In genomic region chr19:46659151-46660007, GRCh38 we compare ENCODE assay signal across 8 cellular contexts. TPM values are rescaled to one million over a fixed set of nuclear protein-coding genes. Genes with fewer than 3 reads are reported as not detected.
DNase-seq lines count a peak whose midpoint lies in the region; ATAC-seq and TF ChIP-seq lines count a peak whose summit lies in the region.

No MANE protein-coding gene starts in this region.

- no peak for TF ChIP-seq CTCF in left ventricle myocardium inferior (IDR thresholded peaks at IDR 0.05; ENCODE audit: borderline replicate concordance)

- H3K27me3 Mint-ChIP-seq in activated T-helper 1 cell treated with anti-CD3 and anti-CD28 coated beads, Interleukin-12 subunit alpha, Interleukin-12 subunit beta, Interleukin-2, Interleukin-4 antibody, amounts not matched to agents 30 ng/mL and 10 ng/mL and 1 ng/mL, durations not matched to agents 14 hours and 24 hours and 36 hours (ENCODE audit: insufficient read depth), result peaks cover 43% of the 10 kb centered on the region
- H3K27me3 Mint-ChIP-seq in stimulated activated memory B cell treated with anti-CD40 and anti-IgM and Interleukin-4, amounts not matched to agents 10 μg/mL and 1 μg/mL and 100 μg/mL, for 72 hours, result peaks cover 61% of the 10 kb centered on the region

- H3K36me3 ChIP-seq in left ventricle myocardium inferior, result no peaks in the 10 kb centered on the region
- H3K36me3 ChIP-seq in iPS-15b (ENCODE audit: control insufficient read depth, insufficient read depth, low read length), result no peaks in the 10 kb centered on the region

- H3K9me3 ChIP-seq in left ventricle myocardium inferior (replicated peaks) (no peaks in the 10 kb centered on the region), iPS-15b (ENCODE audit: control insufficient read depth, insufficient read depth, low read length) (no peaks in the 10 kb centered on the region)

- peaks cover 25% of the 10 kb centered on the region for H3K27me3 ChIP-seq in left ventricle myocardium inferior (ENCODE audit: low read depth)
- H3K27me3 ChIP-seq in iPS-15b (ENCODE audit: control insufficient read depth, insufficient read depth, low read length), result no peaks in the 10 kb centered on the region

- intact Hi-C loops in left ventricle myocardium inferior (cut with micrococcal nuclease), result no loop called here
- intact Hi-C loops in Right ventricle myocardium superior (cut with DNase I), result loop anchor here (2.0 to 10.0 kb wide), 2 partner anchors 45 to 125 kb away; no protein-coding TSS in a partner anchor
- intact Hi-C loops in activated T-helper 1 cell treated with anti-CD3 and anti-CD28 coated beads, Interleukin-12 subunit alpha, Interleukin-12 subunit beta, Interleukin-2, Interleukin-4 antibody, amounts not matched to agents 30 ng/mL and 10 ng/mL and 1 ng/mL, durations not matched to agents 14 hours and 24 hours and 36 hours (cut with micrococcal nuclease), result loop anchor here (2.0 kb wide), 2 partner anchors 57 to 597 kb away; partner anchors contain the start of genes CCDC9 and PRKD2

- H3K27ac ChIP-seq in left ventricle myocardium inferior (replicated peaks), result peak overlapping the region; percentile 82

- H3K4me3 ChIP-seq in left ventricle myocardium inferior, result peak overlapping the region; percentile 81
- H3K4me3 ChIP-seq in iPS-15b (ENCODE audit: low read depth, low read length), result peak overlapping the region; percentile 67

- no peak for ATAC-seq in Right ventricle myocardium superior (ENCODE audit: poor library complexity)
- ATAC-seq in stimulated activated memory B cell treated with anti-CD40 and anti-IgM and Interleukin-4, amounts not matched to agents 10 μg/mL and 1 μg/mL and 100 μg/mL, for 72 hours, result no peak
- no peak for ATAC-seq in GM19351 (IDR thresholded peaks at IDR 0.05; ENCODE audit: unreplicated experiment)

- peaks cover 19% of the 10 kb centered on the region for H3K4me1 Mint-ChIP-seq in activated T-helper 1 cell treated with anti-CD3 and anti-CD28 coated beads, Interleukin-12 subunit alpha, Interleukin-12 subunit beta, Interleukin-2, Interleukin-4 antibody, amounts not matched to agents 30 ng/mL and 10 ng/mL and 1 ng/mL, durations not matched to agents 14 hours and 24 hours and 36 hours (ENCODE audit: low read depth)
- peaks cover 29% of the 10 kb centered on the region for H3K4me1 Mint-ChIP-seq in stimulated activated memory B cell treated with anti-CD40 and anti-IgM and Interleukin-4, amounts not matched to agents 10 μg/mL and 1 μg/mL and 100 μg/mL, for 72 hours

- peak overlapping the region; percentile 83 for H3K4me3 Mint-ChIP-seq in activated T-helper 1 cell treated with anti-CD3 and anti-CD28 coated beads, Interleukin-12 subunit alpha, Interleukin-12 subunit beta, Interleukin-2, Interleukin-4 antibody, amounts not matched to agents 30 ng/mL and 10 ng/mL and 1 ng/mL, durations not matched to agents 14 hours and 24 hours and 36 hours
- peak overlapping the region; percentile 72 for H3K4me3 Mint-ChIP-seq in stimulated activated memory B cell treated with anti-CD40 and anti-IgM and Interleukin-4, amounts not matched to agents 10 μg/mL and 1 μg/mL and 100 μg/mL, for 72 hours

- no peak overlapping the region for H3K9ac ChIP-seq in iPS-15b (ENCODE audit: low read depth, low read length)

- peak overlapping the region; percentile 41 for H3K27ac Mint-ChIP-seq in activated T-helper 1 cell treated with anti-CD3 and anti-CD28 coated beads, Interleukin-12 subunit alpha, Interleukin-12 subunit beta, Interleukin-2, Interleukin-4 antibody, amounts not matched to agents 30 ng/mL and 10 ng/mL and 1 ng/mL, durations not matched to agents 14 hours and 24 hours and 36 hours
- H3K27ac Mint-ChIP-seq in stimulated activated memory B cell treated with anti-CD40 and anti-IgM and Interleukin-4, amounts not matched to agents 10 μg/mL and 1 μg/mL and 100 μg/mL, for 72 hours, result peak overlapping the region; percentile 8

- no peak for DNase-seq in left ventricle myocardium inferior
- no peak for DNase-seq in Right ventricle myocardium superior
- no peak for DNase-seq in activated T-helper 1 cell treated with anti-CD3 and anti-CD28 coated beads, Interleukin-12 subunit alpha, Interleukin-12 subunit beta, Interleukin-2, Interleukin-4 antibody, amounts not matched to agents 30 ng/mL and 10 ng/mL and 1 ng/mL, durations not matched to agents 14 hours and 24 hours and 36 hours (ENCODE audit: low spot score)
- DNase-seq in NCI-H345 treated with DMSO at 0.1 percent for 48 hours (lab: John Stamatoyannopoulos, UW; ENCODE audit: unreplicated experiment), result no peak
- no peak for DNase-seq in RKO (ENCODE audit: low spot score)

- peaks cover 34% of the 10 kb centered on the region for H3K4me1 ChIP-seq in left ventricle myocardium inferior
- H3K4me1 ChIP-seq in iPS-15b (ENCODE audit: control insufficient read depth, insufficient read depth, low read length), result peaks cover 7% of the 10 kb centered on the region

- peaks cover 2% of the 10 kb centered on the region for H3K36me3 Mint-ChIP-seq in activated T-helper 1 cell treated with anti-CD3 and anti-CD28 coated beads, Interleukin-12 subunit alpha, Interleukin-12 subunit beta, Interleukin-2, Interleukin-4 antibody, amounts not matched to agents 30 ng/mL and 10 ng/mL and 1 ng/mL, durations not matched to agents 14 hours and 24 hours and 36 hours (ENCODE audit: low read depth)
- no peaks in the 10 kb centered on the region for H3K36me3 Mint-ChIP-seq in stimulated activated memory B cell treated with anti-CD40 and anti-IgM and Interleukin-4, amounts not matched to agents 10 μg/mL and 1 μg/mL and 100 μg/mL, for 72 hours

- no peaks in the 10 kb centered on the region for H3K9me3 Mint-ChIP-seq in activated T-helper 1 cell treated with anti-CD3 and anti-CD28 coated beads, Interleukin-12 subunit alpha, Interleukin-12 subunit beta, Interleukin-2, Interleukin-4 antibody, amounts not matched to agents 30 ng/mL and 10 ng/mL and 1 ng/mL, durations not matched to agents 14 hours and 24 hours and 36 hours
- H3K9me3 Mint-ChIP-seq in stimulated activated memory B cell treated with anti-CD40 and anti-IgM and Interleukin-4, amounts not matched to agents 10 μg/mL and 1 μg/mL and 100 μg/mL, for 72 hours, result no peaks in the 10 kb centered on the region

RNA-seq across cellular contexts. Expression of gene DACT3, which starts 1.6 kb away (rescaled TPM):
- total RNA-seq in left ventricle myocardium inferior (18.3 TPM), Right ventricle myocardium superior (15.2 TPM)
- 4.3 and 5.7 TPM in 2 replicates for total RNA-seq in activated T-helper 1 cell treated with anti-CD3 and anti-CD28 coated beads, Interleukin-12 subunit alpha, Interleukin-12 subunit beta, Interleukin-2, Interleukin-4 antibody, amounts not matched to agents 30 ng/mL and 10 ng/mL and 1 ng/mL, durations not matched to agents 14 hours and 24 hours and 36 hours

RNA-seq across cellular contexts. Expression of gene GNG8, which starts 23.4 kb away (rescaled TPM):
- total RNA-seq in left ventricle myocardium inferior (not detected), Right ventricle myocardium superior (not detected)
- total RNA-seq in activated T-helper 1 cell treated with anti-CD3 and anti-CD28 coated beads, Interleukin-12 subunit alpha, Interleukin-12 subunit beta, Interleukin-2, Interleukin-4 antibody, amounts not matched to agents 30 ng/mL and 10 ng/mL and 1 ng/mL, durations not matched to agents 14 hours and 24 hours and 36 hours, result 17.8 and 18.6 TPM in 2 replicates

RNA-seq across cellular contexts. Expression of gene PTGIR, which starts 34.5 kb away (rescaled TPM):
- total RNA-seq in left ventricle myocardium inferior (3.7 TPM), Right ventricle myocardium superior (2.6 TPM)
- 217 and 218 TPM in 2 replicates for total RNA-seq in activated T-helper 1 cell treated with anti-CD3 and anti-CD28 coated beads, Interleukin-12 subunit alpha, Interleukin-12 subunit beta, Interleukin-2, Interleukin-4 antibody, amounts not matched to agents 30 ng/mL and 10 ng/mL and 1 ng/mL, durations not matched to agents 14 hours and 24 hours and 36 hours

RNA-seq across cellular contexts. Expression of gene PRKD2, which starts 57.5 kb away (rescaled TPM):
- 7.9 TPM for total RNA-seq in left ventricle myocardium inferior
- total RNA-seq in Right ventricle myocardium superior, result 10.1 TPM
- 88.6 and 92.9 TPM in 2 replicates for total RNA-seq in activated T-helper 1 cell treated with anti-CD3 and anti-CD28 coated beads, Interleukin-12 subunit alpha, Interleukin-12 subunit beta, Interleukin-2, Interleukin-4 antibody, amounts not matched to agents 30 ng/mL and 10 ng/mL and 1 ng/mL, durations not matched to agents 14 hours and 24 hours and 36 hours

RNA-seq across cellular contexts. Expression of gene CALM3, which starts 58.2 kb away (rescaled TPM):
- total RNA-seq in left ventricle myocardium inferior, result 294 TPM
- total RNA-seq in Right ventricle myocardium superior, result 326 TPM
- total RNA-seq in activated T-helper 1 cell treated with anti-CD3 and anti-CD28 coated beads, Interleukin-12 subunit alpha, Interleukin-12 subunit beta, Interleukin-2, Interleukin-4 antibody, amounts not matched to agents 30 ng/mL and 10 ng/mL and 1 ng/mL, durations not matched to agents 14 hours and 24 hours and 36 hours, result 568 and 578 TPM in 2 replicates

Comparison
In these comparisons a context has a peak if more than half of its experiments do, and no peak if none do; other contexts are left out.
1. RNA of gene GNG8, which starts 23.4 kb away (total RNA-seq): 17.8 to 18.6 TPM in activated T-helper 1 cell treated with anti-CD3 and anti-CD28 coated beads, Interleukin-12 subunit alpha, Interleukin-12 subunit beta, Interleukin-2, Interleukin-4 antibody, amounts not matched to agents 30 ng/mL and 10 ng/mL and 1 ng/mL, durations not matched to agents 14 hours and 24 hours and 36 hours; not detected in left ventricle myocardium inferior (single experiment) and not detected in Right ventricle myocardium superior (single experiment); every median in the first group is over 10 times any median in the second.
2. RNA of gene PTGIR, which starts 34.5 kb away (total RNA-seq): 217 to 218 TPM in activated T-helper 1 cell treated with anti-CD3 and anti-CD28 coated beads, Interleukin-12 subunit alpha, Interleukin-12 subunit beta, Interleukin-2, Interleukin-4 antibody, amounts not matched to agents 30 ng/mL and 10 ng/mL and 1 ng/mL, durations not matched to agents 14 hours and 24 hours and 36 hours; 3.7 TPM in left ventricle myocardium inferior (single experiment) and 2.6 TPM in Right ventricle myocardium superior (single experiment); every median in the first group is over 10 times any median in the second.